In genomic region chr2:70553584-70554337, GRCh38 we compare ENCODE assay signal across 8 cellular contexts. TPM values are rescaled to one million over a fixed set of nuclear protein-coding genes. Genes with fewer than 3 reads are reported as not detected.
DNase-seq lines count a peak whose midpoint lies in the region; ATAC-seq and TF ChIP-seq lines count a peak whose summit lies in the region.

TSS of gene TGFA (minus strand) at chr2:70553826. CDS start at chr2:70553767, 59 bp downstream.

- H3K36me3 Mint-ChIP-seq in activated CD8-positive, alpha-beta memory T cell treated with anti-CD3 and anti-CD28 coated beads, Interleukin-2, amount 10 ng/mL, durations not matched to agents 7 days and 5 days, result no peaks in the 10 kb centered on the region
- no peaks in the 10 kb centered on the region for H3K36me3 Mint-ChIP-seq in endothelial cell (ENCODE audit: low read depth, unreplicated experiment)

- peaks cover 72% of the 10 kb centered on the region for H3K27me3 Mint-ChIP-seq in activated CD8-positive, alpha-beta memory T cell treated with anti-CD3 and anti-CD28 coated beads, Interleukin-2, amount 10 ng/mL, durations not matched to agents 7 days and 5 days
- peaks cover 9% of the 10 kb centered on the region for H3K27me3 Mint-ChIP-seq in endothelial cell (ENCODE audit: unreplicated experiment)

- H3K27me3 ChIP-seq in AG04450 (ENCODE audit: control insufficient read depth, insufficient read depth, low read length) (peaks cover 45% of the 10 kb centered on the region), mononuclear cell (ENCODE audit: insufficient read depth, low read length) (peaks cover 36% of the 10 kb centered on the region)

- no peak within 1 kb of the TSS for H3K27ac ChIP-seq in AG04450 (ENCODE audit: low read depth, low read length)

- CTCF ChIA-PET in AG04450 (lab: Charles Lee), result interaction anchor here (0.7 kb wide), 1 partner anchor 212 kb away, joined by 3 read pairs; no protein-coding TSS in a partner anchor
- CTCF ChIA-PET in activated CD8-positive, alpha-beta memory T cell treated with anti-CD3 and anti-CD28 coated beads, Interleukin-2, amount 10 ng/mL, durations not matched to agents 7 days and 5 days (lab: Charles Lee), result no interaction called here

- ATAC-seq in GM18909 (IDR thresholded peaks at IDR 0.05; ENCODE audit: poor library complexity, unreplicated experiment) (peak; percentile 73), HG03432 (IDR thresholded peaks at IDR 0.05; ENCODE audit: unreplicated experiment) (peak; percentile 79)
- peak; percentile 85 for ATAC-seq in activated CD8-positive, alpha-beta memory T cell treated with anti-CD3 and anti-CD28 coated beads, Interleukin-2, amount 10 ng/mL, durations not matched to agents 7 days and 5 days

- H3K9me3 Mint-ChIP-seq in activated CD8-positive, alpha-beta memory T cell treated with anti-CD3 and anti-CD28 coated beads, Interleukin-2, amount 10 ng/mL, durations not matched to agents 7 days and 5 days (ENCODE audit: low read depth), result no peaks in the 10 kb centered on the region
- no peaks in the 10 kb centered on the region for H3K9me3 Mint-ChIP-seq in endothelial cell (ENCODE audit: unreplicated experiment)

- H3K4me1 ChIP-seq in mononuclear cell (ENCODE audit: insufficient read depth, low read length), result peaks cover 21% of the 10 kb centered on the region

- POLR2A ChIA-PET in AG04450 (lab: Yijun Ruan, JAX), result no interaction called here

- no peaks in the 10 kb centered on the region; the same call in 1 of the 2 replicates for H3K9me3 ChIP-seq in AG04450 (ENCODE audit: control insufficient read depth, insufficient read depth, low read length)
- H3K9me3 ChIP-seq in mononuclear cell (ENCODE audit: low read depth, low read length), result no peaks in the 10 kb centered on the region

- no peak for DNase-seq in AG04450 (ENCODE audit: low read depth, low spot score)
- DNase-seq in NCI-H82 (lab: John Stamatoyannopoulos, UW), result peak; percentile 85
- peak; percentile 64 for DNase-seq in activated CD8-positive, alpha-beta memory T cell treated with anti-CD3 and anti-CD28 coated beads, Interleukin-2, amount 10 ng/mL, durations not matched to agents 7 days and 5 days
- peak; percentile 81 for DNase-seq in endothelial cell (ENCODE audit: low spot score)
- DNase-seq in stimulated activated CD8-positive, alpha-beta memory T cell treated with anti-CD3 and anti-CD28 coated beads, Interleukin-2, amount 100 ng/mL, for 48 hours (ENCODE audit: low read depth in 2 of 2), result peak; percentile 51 to 57

- H3K4me3 ChIP-seq in AG04450 (ENCODE audit: low read depth, low read length), result peak within 1 kb of the TSS; percentile 48
- peak within 1 kb of the TSS; percentile 53 for H3K4me3 ChIP-seq in mononuclear cell (ENCODE audit: low read length)

- H3K4me1 Mint-ChIP-seq in activated CD8-positive, alpha-beta memory T cell treated with anti-CD3 and anti-CD28 coated beads, Interleukin-2, amount 10 ng/mL, durations not matched to agents 7 days and 5 days, result peaks cover 19% of the 10 kb centered on the region
- peaks cover 37% of the 10 kb centered on the region for H3K4me1 Mint-ChIP-seq in endothelial cell (ENCODE audit: unreplicated experiment)

- TF ChIP-seq CTCF in AG04450 (IDR thresholded peaks at IDR 0.05; ENCODE audit: low read depth, low read length) (peak; percentile 59), endothelial cell (IDR thresholded peaks at IDR 0.05; ENCODE audit: unreplicated experiment) (peak; percentile 86)

- H3K27ac Mint-ChIP-seq in activated CD8-positive, alpha-beta memory T cell treated with anti-CD3 and anti-CD28 coated beads, Interleukin-2, amount 10 ng/mL, durations not matched to agents 7 days and 5 days, result peak within 1 kb of the TSS; percentile 26
- peak within 1 kb of the TSS; percentile 61 for H3K27ac Mint-ChIP-seq in endothelial cell (ENCODE audit: unreplicated experiment)

- peak within 1 kb of the TSS; percentile 59 for H3K4me3 Mint-ChIP-seq in activated CD8-positive, alpha-beta memory T cell treated with anti-CD3 and anti-CD28 coated beads, Interleukin-2, amount 10 ng/mL, durations not matched to agents 7 days and 5 days
- peak within 1 kb of the TSS; percentile 93 for H3K4me3 Mint-ChIP-seq in endothelial cell (ENCODE audit: unreplicated experiment)

RNA-seq across cellular contexts. Expression of gene TGFA, which starts in this region (rescaled TPM):
- polyA plus RNA-seq in AG04450 (2011; rRNA removed), result not detected in 2 replicates
- not detected in 2 replicates for polyA minus RNA-seq in AG04450 (2011; rRNA and poly(A)+ RNA removed)
- not detected for total RNA-seq in activated CD8-positive, alpha-beta memory T cell treated with anti-CD3 and anti-CD28 coated beads, Interleukin-2, amount 10 ng/mL, durations not matched to agents 7 days and 5 days
- total RNA-seq in endothelial cell (ENCODE audit: unreplicated experiment) (4.7 TPM), mononuclear cell (0.63 TPM)

Comparison
In these comparisons a context has a peak if more than half of its experiments do, and no peak if none do; other contexts are left out.
1. Peak in DNase-seq and ATAC-seq in activated CD8-positive, alpha-beta memory T cell treated with anti-CD3 and anti-CD28 coated beads, Interleukin-2, amount 10 ng/mL, durations not matched to agents 7 days and 5 days; RNA of the gene not detected or under 1 TPM.